1 cellular context compared by ENCODE assay signal in genomic region chr20:1568166-1568490, GRCh38.
TF ChIP-seq lines count a peak whose summit lies in the region.

No MANE protein-coding gene starts in this region.

TF ChIP-seq in IMR-90, 13 proteins besides CTCF, POLR2A, EP300 and RAD21 (continued from another document):
- no peak for TF ChIP-seq MAFK (IDR thresholded peaks at IDR 0.05; ENCODE audit: low read depth, low read length)
TF ChIP-seq in IMR-90: peak in this region for 0.
